19 cellular contexts compared by ENCODE assay signal in genomic region chr2:1670636-1671035, GRCh38.
"Had no signal": no experiment of that assay in that cellular context is flagged by ENCODE, and none has a peak within 500 bp of the region (broad histone marks: within the 10 kb centered on the region; RNA-seq: fewer than 3 reads in every experiment).

No MANE protein-coding gene starts in this region.

- H3K4me1 ChIP-seq: adrenal gland, left ventricle myocardium inferior had no signal

- DNase-seq: activated B cell treated with CpG ODN at 0.5 μM for 24 hours; activated CD4-positive, alpha-beta T cell treated with anti-CD3 and anti-CD28 coated beads for 36 hours; activated CD4-positive, alpha-beta T cell treated with anti-CD3 and anti-CD28 coated beads, Interleukin-2, amount 50 U/mL, for 4 hours; activated CD8-positive, alpha-beta memory T cell treated with anti-CD3 and anti-CD28 coated beads for 24 hours; activated CD8-positive, alpha-beta memory T cell treated with anti-CD3 and anti-CD28 coated beads, Interleukin-2, amount 50 U/mL, for 4 hours; activated T-cell treated with anti-CD3 and anti-CD28 coated beads, Interleukin-2, amount 50 U/mL, for 24 hours; adrenal gland; kidney; left ventricle myocardium inferior; mammary epithelial cell; posterior cingulate gyrus; stimulated activated CD4-positive, alpha-beta T cell treated with anti-CD3 and anti-CD28 coated beads, Interleukin-4, amount 100 ng/mL, for 24 hours; stimulated activated naive CD8-positive, alpha-beta T cell treated with anti-CD3 and anti-CD28 coated beads, Interleukin-15, Interleukin-2, amounts not matched to agents 100 U/mL and 50 U/mL, for 24 hours; substantia nigra; T1000; tibial artery had no signal

- H3K27ac ChIP-seq: adrenal gland, left ventricle myocardium inferior had no signal

- H3K4me3 Mint-ChIP-seq: activated B cell treated with CpG ODN at 0.5 μM for 24 hours; activated CD4-positive, alpha-beta T cell treated with anti-CD3 and anti-CD28 coated beads for 36 hours; activated naive CD8-positive, alpha-beta T cell; activated T-cell treated with anti-CD3 and anti-CD28 coated beads, Interleukin-2, amount 50 U/mL, for 24 hours; activated T-helper 17 cell treated with anti-CD3 and anti-CD28 coated beads, Interleukin-2, amount 50 U/mL, for 72 hours; central memory CD8-positive, alpha-beta T cell had no signal

- H3K4me1 Mint-ChIP-seq: activated B cell treated with CpG ODN at 0.5 μM for 24 hours; activated CD4-positive, alpha-beta T cell treated with anti-CD3 and anti-CD28 coated beads for 36 hours; activated T-helper 17 cell treated with anti-CD3 and anti-CD28 coated beads, Interleukin-2, amount 50 U/mL, for 72 hours; central memory CD8-positive, alpha-beta T cell had no signal

- ATAC-seq: activated CD4-positive, alpha-beta T cell treated with anti-CD3 and anti-CD28 coated beads for 36 hours; activated T-helper 17 cell treated with anti-CD3 and anti-CD28 coated beads, Interleukin-2, amount 50 U/mL, for 72 hours; stimulated activated naive CD8-positive, alpha-beta T cell treated with anti-CD3 and anti-CD28 coated beads, Interleukin-15, Interleukin-2, amounts not matched to agents 100 U/mL and 50 U/mL, for 24 hours had no signal

- H3K4me3 ChIP-seq: adrenal gland, left ventricle myocardium inferior, tibial artery had no signal

- H3K9me3 Mint-ChIP-seq: activated B cell treated with CpG ODN at 0.5 μM for 24 hours; activated T-cell treated with anti-CD3 and anti-CD28 coated beads, Interleukin-2, amount 50 U/mL, for 24 hours; activated T-helper 17 cell treated with anti-CD3 and anti-CD28 coated beads, Interleukin-2, amount 50 U/mL, for 72 hours; central memory CD8-positive, alpha-beta T cell had no signal

- H3K27ac Mint-ChIP-seq: activated B cell treated with CpG ODN at 0.5 μM for 24 hours; activated CD4-positive, alpha-beta T cell treated with anti-CD3 and anti-CD28 coated beads for 36 hours; activated naive CD8-positive, alpha-beta T cell; activated T-cell treated with anti-CD3 and anti-CD28 coated beads, Interleukin-2, amount 50 U/mL, for 24 hours; activated T-helper 17 cell treated with anti-CD3 and anti-CD28 coated beads, Interleukin-2, amount 50 U/mL, for 72 hours had no signal

- H3K27me3 ChIP-seq: adrenal gland, tibial artery had no signal

- H3K27me3 Mint-ChIP-seq: activated B cell treated with CpG ODN at 0.5 μM for 24 hours; activated CD4-positive, alpha-beta T cell treated with anti-CD3 and anti-CD28 coated beads for 36 hours; activated naive CD8-positive, alpha-beta T cell; central memory CD8-positive, alpha-beta T cell had no signal

- H3K9me3 ChIP-seq: adrenal gland, tibial artery had no signal
